29 cellular contexts compared by ENCODE assay signal in the genomic region with DNA sequence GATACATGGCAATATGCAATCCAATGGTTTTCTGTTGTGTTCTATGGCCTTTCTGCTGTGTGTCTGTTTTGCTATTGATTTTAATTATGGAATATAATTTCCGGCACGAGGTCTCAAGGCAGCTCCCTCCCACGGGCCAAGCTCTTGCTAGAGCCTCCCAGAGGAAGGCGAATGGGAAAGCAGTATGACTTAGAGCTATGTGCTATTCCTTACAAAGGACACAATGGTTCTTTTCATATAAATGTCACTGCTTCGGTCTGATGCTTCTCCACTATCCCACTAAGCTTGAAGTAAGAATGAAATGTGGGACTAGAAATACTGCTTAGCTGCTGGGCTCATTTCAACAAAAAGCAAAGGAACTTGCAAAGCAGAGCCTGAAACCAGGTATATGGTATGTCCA.
"Had no signal": no experiment of that assay in that cellular context is flagged by ENCODE, and none has a peak within 500 bp of the region (broad histone marks: within the 10 kb centered on the region; RNA-seq: fewer than 3 reads in every experiment).

No MANE protein-coding gene starts in this region.

- DNase-seq: activated B cell treated with CpG ODN at 0.5 μM for 24 hours; activated CD4-positive, alpha-beta T cell treated with anti-CD3 and anti-CD28 coated beads for 48 hours; activated CD4-positive, alpha-beta T cell treated with anti-CD3 and anti-CD28 coated beads, Interleukin-2, amount 50 U/mL, for 1 hour; activated CD4-positive, alpha-beta T cell treated with anti-CD3 and anti-CD28 coated beads, Interleukin-2, amount 50 U/mL, for 48 hours; activated CD8-positive, alpha-beta memory T cell treated with anti-CD3 and anti-CD28 coated beads for 24 hours; activated CD8-positive, alpha-beta T cell treated with anti-CD3 and anti-CD28 coated beads for 36 hours; activated effector memory CD4-positive, alpha-beta T cell treated with Interleukin-2 at 50 U/mL for 16 hours; activated gamma-delta T cell treated with Interleukin-2 at 50 U/mL for 16 hours; activated naive CD4-positive, alpha-beta T cell treated with anti-CD3 and anti-CD28 coated beads, Interleukin-2, amount 50 U/mL, for 16 hours; activated naive CD4-positive, alpha-beta T cell treated with Interleukin-2 at 50 U/mL for 16 hours; activated T-cell treated with anti-CD3 and anti-CD28 coated beads, Interleukin-2, amount 50 U/mL, for 4 hours; amniotic stem cell; anterior cingulate cortex; brain microvascular endothelial cell; dorsolateral prefrontal cortex; effector memory CD4-positive, alpha-beta T cell; esophagus squamous epithelium; glutamatergic neuron; heart left ventricle; T-helper 1 cell; T-helper 17 cell; T1000; WERI-Rb-1 had no signal

- H3K9me3 Mint-ChIP-seq: activated B cell treated with CpG ODN at 0.5 μM for 24 hours; activated CD8-positive, alpha-beta T cell treated with anti-CD3 and anti-CD28 coated beads for 36 hours; activated T-cell treated with anti-CD3 and anti-CD28 coated beads, Interleukin-2, amount 50 U/mL, for 4 hours; activated T-helper 17 cell treated with anti-CD3 and anti-CD28 coated beads, Interleukin-2, amount 50 U/mL, for 72 hours; central memory CD8-positive, alpha-beta T cell; dendritic cell treated with granulocyte-macrophage colony-stimulating factor and Interleukin-4, amounts not matched to agents 40 ng/mL and 50 ng/mL, for 4 days; T-helper 2 cell treated with Interferon-gamma antibody and Interleukin-4, amounts not matched to agents 5 μg/mL and 100 μg/mL, for 36 hours had no signal

- H3K27ac Mint-ChIP-seq: activated B cell treated with CpG ODN at 0.5 μM for 24 hours; activated CD8-positive, alpha-beta T cell treated with anti-CD3 and anti-CD28 coated beads for 36 hours; activated naive CD8-positive, alpha-beta T cell; activated T-helper 17 cell treated with anti-CD3 and anti-CD28 coated beads, Interleukin-2, amount 50 U/mL, for 72 hours; dendritic cell treated with granulocyte-macrophage colony-stimulating factor and Interleukin-4, amounts not matched to agents 40 ng/mL and 50 ng/mL, for 4 days; T-helper 17 cell; T-helper 2 cell treated with Interferon-gamma antibody and Interleukin-4, amounts not matched to agents 5 μg/mL and 100 μg/mL, for 36 hours had no signal

- H3K36me3 Mint-ChIP-seq: activated naive CD8-positive, alpha-beta T cell had no signal

- H3K27me3 Mint-ChIP-seq: activated B cell treated with CpG ODN at 0.5 μM for 24 hours; activated CD8-positive, alpha-beta T cell treated with anti-CD3 and anti-CD28 coated beads for 36 hours; activated naive CD8-positive, alpha-beta T cell; activated T-helper 17 cell treated with anti-CD3 and anti-CD28 coated beads, Interleukin-2, amount 50 U/mL, for 72 hours; central memory CD8-positive, alpha-beta T cell; dendritic cell treated with granulocyte-macrophage colony-stimulating factor and Interleukin-4, amounts not matched to agents 40 ng/mL and 50 ng/mL, for 4 days; T-helper 17 cell had no signal

- ATAC-seq: activated CD4-positive, CD25-positive, alpha-beta regulatory T cell treated with anti-CD3 and anti-CD28 coated beads, Interleukin-2, amount 50 U/mL, for 24 hours; activated CD8-positive, alpha-beta T cell treated with anti-CD3 and anti-CD28 coated beads for 36 hours; activated T-cell treated with anti-CD3 and anti-CD28 coated beads, Interleukin-2, amount 50 U/mL, for 4 hours; activated T-helper 17 cell treated with anti-CD3 and anti-CD28 coated beads, Interleukin-2, amount 50 U/mL, for 72 hours; heart left ventricle; T-helper 17 cell had no signal

- H3K4me3 Mint-ChIP-seq: activated B cell treated with CpG ODN at 0.5 μM for 24 hours; activated CD8-positive, alpha-beta T cell treated with anti-CD3 and anti-CD28 coated beads for 36 hours; activated naive CD8-positive, alpha-beta T cell; activated T-cell treated with anti-CD3 and anti-CD28 coated beads, Interleukin-2, amount 50 U/mL, for 4 hours; activated T-helper 17 cell treated with anti-CD3 and anti-CD28 coated beads, Interleukin-2, amount 50 U/mL, for 72 hours; central memory CD8-positive, alpha-beta T cell; dendritic cell treated with granulocyte-macrophage colony-stimulating factor and Interleukin-4, amounts not matched to agents 40 ng/mL and 50 ng/mL, for 4 days; T-helper 17 cell; T-helper 2 cell treated with Interferon-gamma antibody and Interleukin-4, amounts not matched to agents 5 μg/mL and 100 μg/mL, for 36 hours had no signal

- H3K4me1 Mint-ChIP-seq: activated B cell treated with CpG ODN at 0.5 μM for 24 hours; activated T-helper 17 cell treated with anti-CD3 and anti-CD28 coated beads, Interleukin-2, amount 50 U/mL, for 72 hours; T-helper 17 cell had no signal
